ENCODE assay signal across 8 cellular contexts in genomic region chr18:74290831-74291770, GRCh38. TPM values are rescaled to one million over a fixed set of nuclear protein-coding genes. Genes with fewer than 3 reads are reported as not detected.
DNase-seq lines count a peak whose midpoint lies in the region; ATAC-seq and TF ChIP-seq lines count a peak whose summit lies in the region.

No MANE protein-coding gene starts in this region.

- H3K4me1 ChIP-seq in lower lobe of right lung (peaks cover 29% of the 10 kb centered on the region), urinary bladder (ENCODE audit: insufficient read depth) (no peaks in the 10 kb centered on the region)

- WGBS in urinary bladder = 5% methylated on average over 83 of the region's 83 CpGs

- H3K27ac Mint-ChIP-seq in activated naive CD4-positive, alpha-beta T cell treated with anti-CD3 and anti-CD28 coated beads for 36 hours = peak overlapping the region; percentile 59

- CTCF ChIA-PET in activated naive CD4-positive, alpha-beta T cell treated with anti-CD3 and anti-CD28 coated beads for 36 hours (lab: Charles Lee) = interaction anchor here (1.5 kb wide), 1 partner anchor 203 kb away, joined by 3 read pairs; no protein-coding TSS in a partner anchor

- no peaks in the 10 kb centered on the region for H3K27me3 ChIP-seq in lower lobe of right lung (ENCODE audit: low read depth)

- H3K36me3 Mint-ChIP-seq in activated naive CD4-positive, alpha-beta T cell treated with anti-CD3 and anti-CD28 coated beads for 36 hours (ENCODE audit: low read depth) = peaks cover 5% of the 10 kb centered on the region

- peak; percentile 40 for TF ChIP-seq CTCF in lower lobe of right lung (IDR thresholded peaks at IDR 0.05)

- peak; percentile 82 to 85 for ATAC-seq in lower lobe of right lung
- no peak for ATAC-seq in GM18517 (IDR thresholded peaks at IDR 0.05; ENCODE audit: unreplicated experiment)
- ATAC-seq in GM21390 (IDR thresholded peaks at IDR 0.05; ENCODE audit: unreplicated experiment) = no peak

- intact Hi-C loops in activated naive CD4-positive, alpha-beta T cell treated with anti-CD3 and anti-CD28 coated beads for 36 hours (cut with micrococcal nuclease) = loop anchor here (5.0 kb wide), 3 partner anchors 44 to 916 kb away; partner anchors contain the start of gene PTGR3
- intact Hi-C loops in lower lobe of right lung (cut with DNase I) = no loop called here

- H3K27ac ChIP-seq in lower lobe of right lung (peak overlapping the region; percentile 83), urinary bladder (ENCODE audit: low read depth) (peak overlapping the region; percentile 73)

- H3K9me3 ChIP-seq in lower lobe of right lung = no peaks in the 10 kb centered on the region

- H3K4me3 ChIP-seq in lower lobe of right lung = peak overlapping the region; percentile 91
- H3K4me3 ChIP-seq in urinary bladder (ENCODE audit: low read depth, low read length) = peak overlapping the region; percentile 97

- H3K9me3 Mint-ChIP-seq in activated naive CD4-positive, alpha-beta T cell treated with anti-CD3 and anti-CD28 coated beads for 36 hours = no peaks in the 10 kb centered on the region

- peaks cover 20% of the 10 kb centered on the region for H3K4me1 Mint-ChIP-seq in activated naive CD4-positive, alpha-beta T cell treated with anti-CD3 and anti-CD28 coated beads for 36 hours (ENCODE audit: low read depth)

- DNase-seq in activated naive CD4-positive, alpha-beta T cell treated with anti-CD3 and anti-CD28 coated beads for 36 hours = peak; percentile 17
- DNase-seq in activated naive CD4-positive, alpha-beta T cell treated with anti-CD3 and anti-CD28 coated beads, Interleukin-2, amount 50 U/mL, for 16 hours = no peak
- peak; percentile 57 for DNase-seq in NCI-H774 (lab: John Stamatoyannopoulos, UW)
- DNase-seq in cerebellar cortex (ENCODE audit: low spot score) = peak; percentile 40
- peak; percentile 79 for DNase-seq in lower lobe of right lung

- no peaks in the 10 kb centered on the region for H3K27me3 Mint-ChIP-seq in activated naive CD4-positive, alpha-beta T cell treated with anti-CD3 and anti-CD28 coated beads for 36 hours (ENCODE audit: low read depth)

- H3K36me3 ChIP-seq in lower lobe of right lung = no peaks in the 10 kb centered on the region
- H3K36me3 ChIP-seq in urinary bladder (ENCODE audit: insufficient read depth) = no peaks in the 10 kb centered on the region

- H3K4me3 Mint-ChIP-seq in activated naive CD4-positive, alpha-beta T cell treated with anti-CD3 and anti-CD28 coated beads for 36 hours = no peak overlapping the region

RNA-seq across cellular contexts. Expression of gene CYB5A, which starts 0.7 kb away (rescaled TPM):
- total RNA-seq in activated naive CD4-positive, alpha-beta T cell treated with anti-CD3 and anti-CD28 coated beads for 36 hours = 10 to 100 TPM; 77.8 to 78.3 TPM
- total RNA-seq in lower lobe of right lung = 458 TPM
- 84.3 TPM for total RNA-seq in urinary bladder
- 220 TPM for polyA plus RNA-seq in urinary bladder

RNA-seq across cellular contexts. Expression of gene C18orf63, which starts 24.5 kb away (rescaled TPM):
- total RNA-seq in activated naive CD4-positive, alpha-beta T cell treated with anti-CD3 and anti-CD28 coated beads for 36 hours = not detected
- total RNA-seq in lower lobe of right lung (0.65 TPM), urinary bladder (not detected)
- not detected for polyA plus RNA-seq in urinary bladder

Comparison
In these comparisons a context has a peak if more than half of its experiments do, and no peak if none do; other contexts are left out.
1. ATAC-seq: peak in lower lobe of right lung (2 of 2); none in GM18517 (single experiment) and GM21390 (single experiment).